ENCODE assay signal across 1 cellular context in the genomic region with DNA sequence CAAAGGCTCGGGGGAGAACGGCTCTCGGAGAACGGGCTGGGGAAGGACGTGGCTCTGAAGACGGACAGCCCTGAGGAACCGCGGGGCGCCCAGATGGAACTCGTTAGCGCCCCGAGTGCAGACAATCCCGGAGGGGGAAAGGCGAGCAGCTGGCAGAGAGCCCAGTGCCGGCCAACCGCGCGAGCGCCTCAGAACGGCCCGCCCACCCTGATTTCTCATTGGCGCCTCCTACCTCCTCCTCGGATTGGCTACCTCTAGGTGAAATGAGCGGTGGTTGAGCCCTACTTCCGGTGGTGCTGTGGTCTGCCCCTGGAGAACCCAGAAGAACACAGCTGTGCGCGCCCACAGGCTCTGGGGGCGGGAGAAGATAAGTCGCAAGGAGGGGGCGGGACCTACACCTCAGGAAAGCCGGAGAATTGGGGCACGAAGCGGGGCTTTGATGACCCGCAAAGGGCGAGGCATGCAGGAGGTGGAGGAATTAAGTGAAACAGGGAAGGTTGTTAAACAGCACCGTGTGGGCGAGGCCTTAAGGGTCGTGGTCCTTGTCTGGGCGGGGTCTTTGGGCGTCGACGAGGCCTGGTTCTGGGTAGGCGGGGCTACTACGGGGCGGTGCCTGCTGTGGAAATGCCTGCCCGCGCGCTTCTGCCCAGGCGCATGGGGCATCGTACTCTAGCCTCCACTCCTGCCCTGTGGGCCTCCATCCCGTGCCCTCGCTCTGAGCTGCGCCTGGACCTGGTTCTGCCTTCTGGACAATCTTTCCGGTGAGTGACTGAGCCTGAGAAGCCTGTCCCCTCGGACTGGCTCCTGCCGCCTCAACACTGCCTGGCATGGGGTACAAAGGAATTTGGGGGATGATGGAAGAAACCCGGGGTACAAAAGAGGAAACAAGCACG.
TF ChIP-seq lines count a peak whose summit lies in the region.

A gene (plus strand): TSS at position 290 of the 893 bp plus-strand sequence. CDS start 335 bp downstream, at position 625.

TF ChIP-seq in HEK293, 187 proteins besides CTCF, POLR2A, EP300 and RAD21 (continued from another document and continues in another):
- TF ChIP-seq, protein P1, sequence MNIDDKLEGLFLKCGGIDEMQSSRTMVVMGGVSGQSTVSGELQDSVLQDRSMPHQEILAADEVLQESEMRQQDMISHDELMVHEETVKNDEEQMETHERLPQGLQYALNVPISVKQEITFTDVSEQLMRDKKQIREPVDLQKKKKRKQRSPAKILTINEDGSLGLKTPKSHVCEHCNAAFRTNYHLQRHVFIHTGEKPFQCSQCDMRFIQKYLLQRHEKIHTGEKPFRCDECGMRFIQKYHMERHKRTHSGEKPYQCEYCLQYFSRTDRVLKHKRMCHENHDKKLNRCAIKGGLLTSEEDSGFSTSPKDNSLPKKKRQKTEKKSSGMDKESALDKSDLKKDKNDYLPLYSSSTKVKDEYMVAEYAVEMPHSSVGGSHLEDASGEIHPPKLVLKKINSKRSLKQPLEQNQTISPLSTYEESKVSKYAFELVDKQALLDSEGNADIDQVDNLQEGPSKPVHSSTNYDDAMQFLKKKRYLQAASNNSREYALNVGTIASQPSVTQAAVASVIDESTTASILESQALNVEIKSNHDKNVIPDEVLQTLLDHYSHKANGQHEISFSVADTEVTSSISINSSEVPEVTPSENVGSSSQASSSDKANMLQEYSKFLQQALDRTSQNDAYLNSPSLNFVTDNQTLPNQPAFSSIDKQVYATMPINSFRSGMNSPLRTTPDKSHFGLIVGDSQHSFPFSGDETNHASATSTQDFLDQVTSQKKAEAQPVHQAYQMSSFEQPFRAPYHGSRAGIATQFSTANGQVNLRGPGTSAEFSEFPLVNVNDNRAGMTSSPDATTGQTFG (tag by site-specific recombination; IDR thresholded peaks at IDR 0.05; ENCODE audit: borderline replicate concordance): no peak
- TF ChIP-seq ZNF169 (tag by site-specific recombination; IDR thresholded peaks at IDR 0.05) (no peak), ZNF664 (tag by site-specific recombination; IDR thresholded peaks at IDR 0.05) (no peak), WT1 (tag by site-specific recombination; IDR thresholded peaks at IDR 0.05) (0 out of 2 replicates have a peak, but pooled peaks have one; percentile 32), PRDM1 (tag by site-specific recombination; IDR thresholded peaks at IDR 0.05) (no peak; the same call in 1 of the 2 replicates), ZNF776 (tag by site-specific recombination; IDR thresholded peaks at IDR 0.05; ENCODE audit: borderline replicate concordance) (no peak), ZNF223 (tag by site-specific recombination; IDR thresholded peaks at IDR 0.05) (no peak), GLI2 (tag by site-specific recombination; IDR thresholded peaks at IDR 0.05; ENCODE audit: borderline replicate concordance, low read depth) (no peak), ZNF394 (tag by site-specific recombination; IDR thresholded peaks at IDR 0.05; ENCODE audit: borderline replicate concordance) (peak; percentile 34; the same call in 1 of the 2 replicates), ZNF777 (tag by site-specific recombination; IDR thresholded peaks at IDR 0.05; ENCODE audit: borderline replicate concordance) (no peak), BCL11A (tag by site-specific recombination; IDR thresholded peaks at IDR 0.05; ENCODE audit: low read depth) (no peak), ZSCAN16 (tag by site-specific recombination; IDR thresholded peaks at IDR 0.05) (no peak), ZNF677 (tag by site-specific recombination; IDR thresholded peaks at IDR 0.05) (no peak), ZNF830 (tag by site-specific recombination; IDR thresholded peaks at IDR 0.05; ENCODE audit: low read depth) (no peak), ZNF514 (tag by site-specific recombination; IDR thresholded peaks at IDR 0.05) (no peak), ZNF654 (tag by site-specific recombination; IDR thresholded peaks at IDR 0.05; ENCODE audit: low read depth) (no peak), ZFHX2 (tag by site-specific recombination; conservative IDR thresholded peaks at IDR 0.05) (peak; percentile 99), KLF10 (tag by site-specific recombination; IDR thresholded peaks at IDR 0.05) (peak; percentile 89), ZNF658 (tag by site-specific recombination; IDR thresholded peaks at IDR 0.05) (no peak)
- TF ChIP-seq, protein P2, sequence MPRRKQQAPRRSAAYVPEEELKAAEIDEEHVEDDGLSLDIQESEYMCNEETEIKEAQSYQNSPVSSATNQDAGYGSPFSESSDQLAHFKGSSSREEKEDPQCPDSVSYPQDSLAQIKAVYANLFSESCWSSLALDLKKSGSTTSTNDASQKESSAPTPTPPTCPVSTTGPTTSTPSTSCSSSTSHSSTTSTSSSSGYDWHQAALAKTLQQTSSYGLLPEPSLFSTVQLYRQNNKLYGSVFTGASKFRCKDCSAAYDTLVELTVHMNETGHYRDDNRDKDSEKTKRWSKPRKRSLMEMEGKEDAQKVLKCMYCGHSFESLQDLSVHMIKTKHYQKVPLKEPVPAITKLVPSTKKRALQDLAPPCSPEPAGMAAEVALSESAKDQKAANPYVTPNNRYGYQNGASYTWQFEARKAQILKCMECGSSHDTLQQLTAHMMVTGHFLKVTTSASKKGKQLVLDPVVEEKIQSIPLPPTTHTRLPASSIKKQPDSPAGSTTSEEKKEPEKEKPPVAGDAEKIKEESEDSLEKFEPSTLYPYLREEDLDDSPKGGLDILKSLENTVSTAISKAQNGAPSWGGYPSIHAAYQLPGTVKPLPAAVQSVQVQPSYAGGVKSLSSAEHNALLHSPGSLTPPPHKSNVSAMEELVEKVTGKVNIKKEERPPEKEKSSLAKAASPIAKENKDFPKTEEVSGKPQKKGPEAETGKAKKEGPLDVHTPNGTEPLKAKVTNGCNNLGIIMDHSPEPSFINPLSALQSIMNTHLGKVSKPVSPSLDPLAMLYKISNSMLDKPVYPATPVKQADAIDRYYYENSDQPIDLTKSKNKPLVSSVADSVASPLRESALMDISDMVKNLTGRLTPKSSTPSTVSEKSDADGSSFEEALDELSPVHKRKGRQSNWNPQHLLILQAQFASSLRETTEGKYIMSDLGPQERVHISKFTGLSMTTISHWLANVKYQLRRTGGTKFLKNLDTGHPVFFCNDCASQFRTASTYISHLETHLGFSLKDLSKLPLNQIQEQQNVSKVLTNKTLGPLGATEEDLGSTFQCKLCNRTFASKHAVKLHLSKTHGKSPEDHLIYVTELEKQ (tag by site-specific recombination; IDR thresholded peaks at IDR 0.05; ENCODE audit: borderline replicate concordance): no peak
- TF ChIP-seq, protein P3, sequence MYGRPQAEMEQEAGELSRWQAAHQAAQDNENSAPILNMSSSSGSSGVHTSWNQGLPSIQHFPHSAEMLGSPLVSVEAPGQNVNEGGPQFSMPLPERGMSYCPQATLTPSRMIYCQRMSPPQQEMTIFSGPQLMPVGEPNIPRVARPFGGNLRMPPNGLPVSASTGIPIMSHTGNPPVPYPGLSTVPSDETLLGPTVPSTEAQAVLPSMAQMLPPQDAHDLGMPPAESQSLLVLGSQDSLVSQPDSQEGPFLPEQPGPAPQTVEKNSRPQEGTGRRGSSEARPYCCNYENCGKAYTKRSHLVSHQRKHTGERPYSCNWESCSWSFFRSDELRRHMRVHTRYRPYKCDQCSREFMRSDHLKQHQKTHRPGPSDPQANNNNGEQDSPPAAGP (tag by site-specific recombination; IDR thresholded peaks at IDR 0.05): no peak
- TF ChIP-seq, protein P4, sequence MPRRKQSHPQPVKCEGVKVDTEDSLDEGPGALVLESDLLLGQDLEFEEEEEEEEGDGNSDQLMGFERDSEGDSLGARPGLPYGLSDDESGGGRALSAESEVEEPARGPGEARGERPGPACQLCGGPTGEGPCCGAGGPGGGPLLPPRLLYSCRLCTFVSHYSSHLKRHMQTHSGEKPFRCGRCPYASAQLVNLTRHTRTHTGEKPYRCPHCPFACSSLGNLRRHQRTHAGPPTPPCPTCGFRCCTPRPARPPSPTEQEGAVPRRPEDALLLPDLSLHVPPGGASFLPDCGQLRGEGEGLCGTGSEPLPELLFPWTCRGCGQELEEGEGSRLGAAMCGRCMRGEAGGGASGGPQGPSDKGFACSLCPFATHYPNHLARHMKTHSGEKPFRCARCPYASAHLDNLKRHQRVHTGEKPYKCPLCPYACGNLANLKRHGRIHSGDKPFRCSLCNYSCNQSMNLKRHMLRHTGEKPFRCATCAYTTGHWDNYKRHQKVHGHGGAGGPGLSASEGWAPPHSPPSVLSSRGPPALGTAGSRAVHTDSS (tag by site-specific recombination; IDR thresholded peaks at IDR 0.05): no peak
- TF ChIP-seq, protein P5, sequence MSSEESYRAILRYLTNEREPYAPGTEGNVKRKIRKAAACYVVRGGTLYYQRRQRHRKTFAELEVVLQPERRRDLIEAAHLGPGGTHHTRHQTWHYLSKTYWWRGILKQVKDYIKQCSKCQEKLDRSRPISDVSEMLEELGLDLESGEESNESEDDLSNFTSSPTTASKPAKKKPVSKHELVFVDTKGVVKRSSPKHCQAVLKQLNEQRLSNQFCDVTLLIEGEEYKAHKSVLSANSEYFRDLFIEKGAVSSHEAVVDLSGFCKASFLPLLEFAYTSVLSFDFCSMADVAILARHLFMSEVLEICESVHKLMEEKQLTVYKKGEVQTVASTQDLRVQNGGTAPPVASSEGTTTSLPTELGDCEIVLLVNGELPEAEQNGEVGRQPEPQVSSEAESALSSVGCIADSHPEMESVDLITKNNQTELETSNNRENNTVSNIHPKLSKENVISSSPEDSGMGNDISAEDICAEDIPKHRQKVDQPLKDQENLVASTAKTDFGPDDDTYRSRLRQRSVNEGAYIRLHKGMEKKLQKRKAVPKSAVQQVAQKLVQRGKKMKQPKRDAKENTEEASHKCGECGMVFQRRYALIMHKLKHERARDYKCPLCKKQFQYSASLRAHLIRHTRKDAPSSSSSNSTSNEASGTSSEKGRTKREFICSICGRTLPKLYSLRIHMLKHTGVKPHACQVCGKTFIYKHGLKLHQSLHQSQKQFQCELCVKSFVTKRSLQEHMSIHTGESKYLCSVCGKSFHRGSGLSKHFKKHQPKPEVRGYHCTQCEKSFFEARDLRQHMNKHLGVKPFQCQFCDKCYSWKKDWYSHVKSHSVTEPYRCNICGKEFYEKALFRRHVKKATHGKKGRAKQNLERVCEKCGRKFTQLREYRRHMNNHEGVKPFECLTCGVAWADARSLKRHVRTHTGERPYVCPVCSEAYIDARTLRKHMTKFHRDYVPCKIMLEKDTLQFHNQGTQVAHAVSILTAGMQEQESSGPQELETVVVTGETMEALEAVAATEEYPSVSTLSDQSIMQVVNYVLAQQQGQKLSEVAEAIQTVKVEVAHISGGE (tag by site-specific recombination; conservative IDR thresholded peaks at IDR 0.05; ENCODE audit: low read depth): peak; percentile 78
- TF ChIP-seq, protein P6, sequence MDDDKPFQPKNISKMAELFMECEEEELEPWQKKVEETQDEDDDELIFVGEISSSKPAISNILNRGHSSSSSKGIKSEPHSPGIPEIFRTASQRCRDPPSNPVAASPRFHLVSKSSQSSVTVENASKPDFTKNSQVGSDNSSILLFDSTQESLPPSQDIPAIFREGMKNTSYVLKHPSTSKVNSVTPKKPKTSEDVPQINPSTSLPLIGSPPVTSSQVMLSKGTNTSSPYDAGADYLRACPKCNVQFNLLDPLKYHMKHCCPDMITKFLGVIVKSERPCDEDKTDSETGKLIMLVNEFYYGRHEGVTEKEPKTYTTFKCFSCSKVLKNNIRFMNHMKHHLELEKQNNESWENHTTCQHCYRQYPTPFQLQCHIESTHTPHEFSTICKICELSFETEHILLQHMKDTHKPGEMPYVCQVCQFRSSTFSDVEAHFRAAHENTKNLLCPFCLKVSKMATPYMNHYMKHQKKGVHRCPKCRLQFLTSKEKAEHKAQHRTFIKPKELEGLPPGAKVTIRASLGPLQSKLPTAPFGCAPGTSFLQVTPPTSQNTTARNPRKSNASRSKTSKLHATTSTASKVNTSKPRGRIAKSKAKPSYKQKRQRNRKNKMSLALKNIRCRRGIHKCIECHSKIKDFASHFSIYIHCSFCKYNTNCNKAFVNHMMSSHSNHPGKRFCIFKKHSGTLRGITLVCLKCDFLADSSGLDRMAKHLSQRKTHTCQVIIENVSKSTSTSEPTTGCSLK (tag by site-specific recombination; IDR thresholded peaks at IDR 0.05): no peak
- TF ChIP-seq, protein P7, sequence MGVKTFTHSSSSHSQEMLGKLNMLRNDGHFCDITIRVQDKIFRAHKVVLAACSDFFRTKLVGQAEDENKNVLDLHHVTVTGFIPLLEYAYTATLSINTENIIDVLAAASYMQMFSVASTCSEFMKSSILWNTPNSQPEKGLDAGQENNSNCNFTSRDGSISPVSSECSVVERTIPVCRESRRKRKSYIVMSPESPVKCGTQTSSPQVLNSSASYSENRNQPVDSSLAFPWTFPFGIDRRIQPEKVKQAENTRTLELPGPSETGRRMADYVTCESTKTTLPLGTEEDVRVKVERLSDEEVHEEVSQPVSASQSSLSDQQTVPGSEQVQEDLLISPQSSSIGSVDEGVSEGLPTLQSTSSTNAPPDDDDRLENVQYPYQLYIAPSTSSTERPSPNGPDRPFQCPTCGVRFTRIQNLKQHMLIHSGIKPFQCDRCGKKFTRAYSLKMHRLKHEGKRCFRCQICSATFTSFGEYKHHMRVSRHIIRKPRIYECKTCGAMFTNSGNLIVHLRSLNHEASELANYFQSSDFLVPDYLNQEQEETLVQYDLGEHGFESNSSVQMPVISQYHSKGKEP (tag by site-specific recombination; IDR thresholded peaks at IDR 0.05): no peak
- TF ChIP-seq, protein P8, sequence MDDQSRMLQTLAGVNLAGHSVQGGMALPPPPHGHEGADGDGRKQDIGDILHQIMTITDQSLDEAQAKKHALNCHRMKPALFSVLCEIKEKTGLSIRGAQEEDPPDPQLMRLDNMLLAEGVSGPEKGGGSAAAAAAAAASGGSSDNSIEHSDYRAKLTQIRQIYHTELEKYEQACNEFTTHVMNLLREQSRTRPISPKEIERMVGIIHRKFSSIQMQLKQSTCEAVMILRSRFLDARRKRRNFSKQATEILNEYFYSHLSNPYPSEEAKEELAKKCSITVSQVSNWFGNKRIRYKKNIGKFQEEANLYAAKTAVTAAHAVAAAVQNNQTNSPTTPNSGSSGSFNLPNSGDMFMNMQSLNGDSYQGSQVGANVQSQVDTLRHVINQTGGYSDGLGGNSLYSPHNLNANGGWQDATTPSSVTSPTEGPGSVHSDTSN (CRISPR knock-in tag; IDR thresholded peaks at IDR 0.05): no peak
- TF ChIP-seq, protein P9, sequence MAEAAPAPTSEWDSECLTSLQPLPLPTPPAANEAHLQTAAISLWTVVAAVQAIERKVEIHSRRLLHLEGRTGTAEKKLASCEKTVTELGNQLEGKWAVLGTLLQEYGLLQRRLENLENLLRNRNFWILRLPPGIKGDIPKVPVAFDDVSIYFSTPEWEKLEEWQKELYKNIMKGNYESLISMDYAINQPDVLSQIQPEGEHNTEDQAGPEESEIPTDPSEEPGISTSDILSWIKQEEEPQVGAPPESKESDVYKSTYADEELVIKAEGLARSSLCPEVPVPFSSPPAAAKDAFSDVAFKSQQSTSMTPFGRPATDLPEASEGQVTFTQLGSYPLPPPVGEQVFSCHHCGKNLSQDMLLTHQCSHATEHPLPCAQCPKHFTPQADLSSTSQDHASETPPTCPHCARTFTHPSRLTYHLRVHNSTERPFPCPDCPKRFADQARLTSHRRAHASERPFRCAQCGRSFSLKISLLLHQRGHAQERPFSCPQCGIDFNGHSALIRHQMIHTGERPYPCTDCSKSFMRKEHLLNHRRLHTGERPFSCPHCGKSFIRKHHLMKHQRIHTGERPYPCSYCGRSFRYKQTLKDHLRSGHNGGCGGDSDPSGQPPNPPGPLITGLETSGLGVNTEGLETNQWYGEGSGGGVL (tag by site-specific recombination; IDR thresholded peaks at IDR 0.05): peak; percentile 91
- TF ChIP-seq, protein P10, sequence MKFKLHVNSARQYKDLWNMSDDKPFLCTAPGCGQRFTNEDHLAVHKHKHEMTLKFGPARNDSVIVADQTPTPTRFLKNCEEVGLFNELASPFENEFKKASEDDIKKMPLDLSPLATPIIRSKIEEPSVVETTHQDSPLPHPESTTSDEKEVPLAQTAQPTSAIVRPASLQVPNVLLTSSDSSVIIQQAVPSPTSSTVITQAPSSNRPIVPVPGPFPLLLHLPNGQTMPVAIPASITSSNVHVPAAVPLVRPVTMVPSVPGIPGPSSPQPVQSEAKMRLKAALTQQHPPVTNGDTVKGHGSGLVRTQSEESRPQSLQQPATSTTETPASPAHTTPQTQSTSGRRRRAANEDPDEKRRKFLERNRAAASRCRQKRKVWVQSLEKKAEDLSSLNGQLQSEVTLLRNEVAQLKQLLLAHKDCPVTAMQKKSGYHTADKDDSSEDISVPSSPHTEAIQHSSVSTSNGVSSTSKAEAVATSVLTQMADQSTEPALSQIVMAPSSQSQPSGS (tag by site-specific recombination; IDR thresholded peaks at IDR 0.05; ENCODE audit: low read depth): no peak
